In genomic region chr1:19463204-19463803, GRCh38 we compare ENCODE assay signal across 10 cellular contexts. TPM values are rescaled to one million over a fixed set of nuclear protein-coding genes. Genes with fewer than 3 reads are reported as not detected.
DNase-seq lines count a peak whose midpoint lies in the region; ATAC-seq lines count a peak whose summit lies in the region.
"Had no signal": no experiment of that assay in that cellular context is flagged by ENCODE, and none has a peak within 500 bp of the region (broad histone marks: within the 10 kb centered on the region; RNA-seq: fewer than 3 reads in every experiment).

No MANE protein-coding gene starts in this region.

- no peaks in the 10 kb centered on the region for H3K9me3 ChIP-seq in KOPT-K1 (ENCODE audit: insufficient read depth, low read length, poor library complexity, severe bottlenecking)

- peaks cover 6% of the 10 kb centered on the region; the same call in 1 of the 2 replicates for H3K36me3 ChIP-seq in KOPT-K1 (ENCODE audit: insufficient read depth, low read length)

- peak; percentile 90 for ATAC-seq in central memory CD8-positive, alpha-beta T cell (replicated peaks; ENCODE audit: extremely low read depth, poor library complexity, severe bottlenecking)
- no peak for ATAC-seq in GM18870 (IDR thresholded peaks at IDR 0.05; ENCODE audit: unreplicated experiment)

- no peaks in the 10 kb centered on the region for H3K27me3 Mint-ChIP-seq in central memory CD8-positive, alpha-beta T cell

- DNase-seq in activated gamma-delta T cell treated with Interleukin-2 at 50 U/mL for 16 hours (peak; percentile 72), activated gamma-delta T cell (lab: John Stamatoyannopoulos, UW) (no peak), DMS53 treated with DMSO at 0.1 percent for 48 hours (lab: John Stamatoyannopoulos, UW; ENCODE audit: unreplicated experiment) (no peak), iPS-NIHi7 (ENCODE audit: extremely low spot score) (no peak)
- DNase-seq in central memory CD8-positive, alpha-beta T cell (ENCODE audit: low spot score in 2 of 2) = peak; percentile 53 to 69
- DNase-seq: amniotic stem cell, IMR-90 had no signal

- H3K4me1 Mint-ChIP-seq in central memory CD8-positive, alpha-beta T cell = peaks cover 81% of the 10 kb centered on the region

- H3K9me3 Mint-ChIP-seq in central memory CD8-positive, alpha-beta T cell = no peaks in the 10 kb centered on the region

- peak overlapping the region; percentile 68 for H3K27ac ChIP-seq in KOPT-K1 (ENCODE audit: low read depth, low read length, poor library complexity, severe bottlenecking)
- peak overlapping the region; percentile 36 for H3K27ac ChIP-seq in temporal lobe (ENCODE audit: low read depth, low read length)

- H3K4me3 Mint-ChIP-seq in central memory CD8-positive, alpha-beta T cell = peak overlapping the region; percentile 70

- H3K27ac Mint-ChIP-seq in central memory CD8-positive, alpha-beta T cell (ENCODE audit: low read depth) = peak overlapping the region; percentile 68

- H3K36me3 Mint-ChIP-seq in central memory CD8-positive, alpha-beta T cell (ENCODE audit: insufficient read depth) = peaks cover 14% of the 10 kb centered on the region

RNA-seq across cellular contexts. Expression of gene CAPZB, which starts 22.0 kb away (rescaled TPM):
- 40.3 TPM for total RNA-seq in temporal lobe

Comparison
In these comparisons a context has a peak if more than half of its experiments do, and no peak if none do; other contexts are left out.
1. DNase-seq: peak in activated gamma-delta T cell treated with Interleukin-2 at 50 U/mL for 16 hours (single experiment) and central memory CD8-positive, alpha-beta T cell (2 of 2); none in activated gamma-delta T cell (single experiment), DMS53 treated with DMSO at 0.1 percent for 48 hours (single experiment) and iPS-NIHi7 (single experiment).